8 cellular contexts compared by ENCODE assay signal in genomic region chr2:232502901-232503791, GRCh38. TPM values are rescaled to one million over a fixed set of nuclear protein-coding genes. Genes with fewer than 3 reads are reported as not detected.
DNase-seq lines count a peak whose midpoint lies in the region; ATAC-seq and TF ChIP-seq lines count a peak whose summit lies in the region.

No MANE protein-coding gene starts in this region.

- H3K36me3 Mint-ChIP-seq in naive B cell (no peaks in the 10 kb centered on the region), HFFc6 (ENCODE audit: low read depth) (no peaks in the 10 kb centered on the region)

- 1% methylated on average over 75 of the region's 76 CpGs for WGBS in HUES64
- WGBS in suprapubic skin = 4% methylated on average over 42 of the region's 76 CpGs

- TF ChIP-seq POLR2A in suprapubic skin (IDR thresholded peaks at IDR 0.05) = no peak

- peaks cover 34 to 89% (median 86%) of the 10 kb centered on the region in 3 donors for H3K27me3 Mint-ChIP-seq in naive B cell
- H3K27me3 Mint-ChIP-seq in HFFc6 (ENCODE audit: insufficient read depth) = peaks cover 58% of the 10 kb centered on the region

- H3K4me3 ChIP-seq in HUES64 (ENCODE audit: low read length) = peak overlapping the region; percentile 66
- H3K4me3 ChIP-seq in endocrine pancreas (ENCODE audit: control insufficient read depth, insufficient read depth, low read length) = no peak overlapping the region
- H3K4me3 ChIP-seq in suprapubic skin = peak overlapping the region; percentile 38

- H3K27ac Mint-ChIP-seq in naive B cell = peak overlapping the region in 2 of 6 donors; percentile 77 to 86
- H3K27ac Mint-ChIP-seq in HFFc6 = no peak overlapping the region

- TF ChIP-seq EP300 in suprapubic skin (IDR thresholded peaks at IDR 0.05) = no peak

- no peaks in the 10 kb centered on the region for H3K9me3 ChIP-seq in HUES64 (ENCODE audit: insufficient read depth, low read depth, low read length)
- H3K9me3 ChIP-seq in endocrine pancreas (ENCODE audit: control insufficient read depth, low read length) = no peaks in the 10 kb centered on the region
- H3K9me3 ChIP-seq in suprapubic skin = no peaks in the 10 kb centered on the region

- peak overlapping the region in 5 of 8 donors; percentile 48 to 71 (median 56) for H3K4me3 Mint-ChIP-seq in naive B cell
- H3K4me3 Mint-ChIP-seq in HFFc6 = no peak overlapping the region

- H3K36me3 ChIP-seq in HUES64 (ENCODE audit: insufficient read depth, low read length) = no peaks in the 10 kb centered on the region
- H3K36me3 ChIP-seq in endocrine pancreas (ENCODE audit: control insufficient read depth, insufficient read depth, low read length) = no peaks in the 10 kb centered on the region
- H3K36me3 ChIP-seq in suprapubic skin = no peaks in the 10 kb centered on the region

- no peak overlapping the region for H3K27ac ChIP-seq in HUES64 (ENCODE audit: low read depth, low read length)
- no peak overlapping the region for H3K27ac ChIP-seq in suprapubic skin

- DNase-seq in activated CD4-positive, alpha-beta T cell treated with anti-CD3 and anti-CD28 coated beads, Interleukin-2, amount 50 U/mL, for 48 hours = peak; percentile 39 to 45
- DNase-seq in naive B cell = peak; percentile 63
- DNase-seq in suprapubic skin (ENCODE audit: low spot score in 2 of 2) = no peak
- no peak for DNase-seq in HFFc6

- TF ChIP-seq CTCF in suprapubic skin (IDR thresholded peaks at IDR 0.05) (no peak), HFFc6 (IDR thresholded peaks at IDR 0.05) (no peak)

- H3K9ac ChIP-seq in HUES64 (ENCODE audit: low read depth, low read length) (no peak overlapping the region), endocrine pancreas (ENCODE audit: control insufficient read depth, insufficient read depth, low read length) (peak overlapping the region; percentile 5)

- peaks cover 81% of the 10 kb centered on the region for H3K27me3 ChIP-seq in HUES64 (ENCODE audit: insufficient read depth, low read length)
- no peaks in the 10 kb centered on the region for H3K27me3 ChIP-seq in endocrine pancreas (ENCODE audit: control insufficient read depth, insufficient read depth, low read length)
- H3K27me3 ChIP-seq in suprapubic skin = peaks cover 71% of the 10 kb centered on the region

- H3K4me1 Mint-ChIP-seq in naive B cell (peaks cover 4 to 14% (median 8%) of the 10 kb centered on the region in 3 donors), HFFc6 (ENCODE audit: low read depth) (no peaks in the 10 kb centered on the region)

- ATAC-seq in naive B cell (ENCODE audit: low read depth in 2 of 2) = peak; percentile 71 to 75
- ATAC-seq in GM21737 (IDR thresholded peaks at IDR 0.05; ENCODE audit: unreplicated experiment) = no peak
- no peak for ATAC-seq in GM18868 (IDR thresholded peaks at IDR 0.05; ENCODE audit: unreplicated experiment)

- H3K9me3 Mint-ChIP-seq in naive B cell (no peaks in the 10 kb centered on the region), HFFc6 (no peaks in the 10 kb centered on the region)

- H3K4me1 ChIP-seq in HUES64 (ENCODE audit: insufficient read depth, low read length) = peaks cover 16% of the 10 kb centered on the region
- H3K4me1 ChIP-seq in endocrine pancreas (ENCODE audit: control insufficient read depth, insufficient read depth, low read length) = no peaks in the 10 kb centered on the region
- peaks cover 19% of the 10 kb centered on the region for H3K4me1 ChIP-seq in suprapubic skin

RNA-seq across cellular contexts. Expression of gene ECEL1, which starts 15.5 kb away (rescaled TPM):
- polyA plus RNA-seq in HUES64 (2013, experiment 1 of 2) = 1.9 TPM
- 3.4 TPM for polyA plus RNA-seq in HUES64 (2013, experiment 2 of 2)
- polyA plus RNA-seq in naive B cell (ENCODE audit: low read depth in 6 of 6) = not detected
- total RNA-seq in suprapubic skin = under 1 TPM in 2 of 4 donors, not detected in 2; 0.68 to 0.83 TPM
- total RNA-seq in HFFc6 (2021; fragmentation: NEBNext Ultra II Directional; extraction: Animal tissue kit (Norgen Biotek cat#: 25700)) = not detected

RNA-seq across cellular contexts. Expression of gene PRSS56, which starts 17.0 kb away (rescaled TPM):
- polyA plus RNA-seq in HUES64 (2013, experiment 1 of 2) = 0.10 TPM
- polyA plus RNA-seq in HUES64 (2013, experiment 2 of 2) = not detected
- not detected for polyA plus RNA-seq in naive B cell (ENCODE audit: low read depth in 6 of 6)
- not detected for total RNA-seq in suprapubic skin
- total RNA-seq in HFFc6 (2021; fragmentation: NEBNext Ultra II Directional; extraction: Animal tissue kit (Norgen Biotek cat#: 25700)) = not detected

RNA-seq across cellular contexts. Expression of gene CHRND, which starts 22.8 kb away (rescaled TPM):
- 0.05 TPM for polyA plus RNA-seq in HUES64 (2013, experiment 1 of 2)
- polyA plus RNA-seq in HUES64 (2013, experiment 2 of 2) = 0.19 TPM
- not detected for polyA plus RNA-seq in naive B cell (ENCODE audit: low read depth in 6 of 6)
- not detected for total RNA-seq in suprapubic skin
- not detected for total RNA-seq in HFFc6 (2021; fragmentation: NEBNext Ultra II Directional; extraction: Animal tissue kit (Norgen Biotek cat#: 25700))

RNA-seq across cellular contexts. Expression of gene CHRNG, which starts 36.3 kb away (rescaled TPM):
- polyA plus RNA-seq in HUES64 (2013, experiment 1 of 2) = not detected
- polyA plus RNA-seq in HUES64 (2013, experiment 2 of 2) = not detected
- not detected for polyA plus RNA-seq in naive B cell (ENCODE audit: low read depth in 6 of 6)
- total RNA-seq in suprapubic skin = not detected
- total RNA-seq in HFFc6 (2021; fragmentation: NEBNext Ultra II Directional; extraction: Animal tissue kit (Norgen Biotek cat#: 25700)) = not detected

RNA-seq across cellular contexts. Expression of gene ALPI, which starts 47.2 kb away (rescaled TPM):
- polyA plus RNA-seq in HUES64 (2013, experiment 1 of 2) = not detected
- polyA plus RNA-seq in HUES64 (2013, experiment 2 of 2) = not detected
- not detected for polyA plus RNA-seq in naive B cell (ENCODE audit: low read depth in 6 of 6)
- not detected for total RNA-seq in suprapubic skin
- total RNA-seq in HFFc6 (2021; fragmentation: NEBNext Ultra II Directional; extraction: Animal tissue kit (Norgen Biotek cat#: 25700)) = not detected

Comparison
In these comparisons a context has a peak if more than half of its experiments do, and no peak if none do; other contexts are left out.
1. DNase-seq: peak in activated CD4-positive, alpha-beta T cell treated with anti-CD3 and anti-CD28 coated beads, Interleukin-2, amount 50 U/mL, for 48 hours (2 of 2) and naive B cell (single experiment); none in suprapubic skin (0 of 2) and HFFc6 (single experiment).
2. ATAC-seq: peak in naive B cell (2 of 2); none in GM21737 (single experiment) and GM18868 (single experiment).